ENCODE assay signal across 20 cellular contexts in the genomic region with DNA sequence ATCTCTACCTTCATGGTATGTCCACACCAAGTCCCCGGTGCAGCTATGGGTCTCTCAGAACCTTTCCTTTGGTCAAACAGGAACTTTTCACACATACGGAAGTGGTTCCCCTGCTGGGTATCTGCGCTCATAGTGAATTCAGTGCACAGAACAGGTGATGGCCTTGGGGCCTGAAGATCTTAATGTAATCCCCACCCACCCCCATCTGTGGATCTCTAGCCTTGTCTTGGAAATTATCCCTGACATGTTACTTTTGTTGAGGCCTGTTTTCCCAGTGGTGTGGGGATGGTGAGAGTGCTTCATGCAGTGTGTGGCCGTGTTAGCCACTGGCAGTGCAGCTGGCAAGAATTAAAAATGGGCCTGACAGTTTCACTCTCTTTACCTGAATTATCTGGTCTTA.
A peak's percentile ranks its signal among the peaks of the same experiment; 100 is the strongest.
DNase-seq lines count a peak whose midpoint lies in the region; ATAC-seq and TF ChIP-seq lines count a peak whose summit lies in the region.
"Had no signal": no experiment of that assay in that cellular context is flagged by ENCODE, and none has a peak within 500 bp of the region (broad histone marks: within the 10 kb centered on the region; RNA-seq: fewer than 3 reads in every experiment).

No MANE protein-coding gene starts in this region.

- H3K9me3 Mint-ChIP-seq in nephron: no peaks in the 10 kb centered on the region
- H3K9me3 Mint-ChIP-seq: CD4-positive, alpha-beta T cell; CD8-positive, alpha-beta T cell had no signal

- peak; percentile 49 for DNase-seq in NCI-H82 (lab: John Stamatoyannopoulos, UW)
- no peak for DNase-seq in NCI-H82 treated with DMSO at 0.1 percent for 48 hours (lab: John Stamatoyannopoulos, UW; ENCODE audit: unreplicated experiment)
- peak; percentile 31 for DNase-seq in NCI-H69 (lab: John Stamatoyannopoulos, UW)
- DNase-seq in WERI-Rb-1: peak; percentile 46
- DNase-seq in NCI-H2171 treated with DMSO at 0.1 percent for 48 hours (lab: John Stamatoyannopoulos, UW): no peak
- no peak for DNase-seq in SKM-1 treated with dmso at 0.1 percent for 144 hours (lab: John Stamatoyannopoulos, UW; ENCODE audit: unreplicated experiment)
- DNase-seq: AML-193; Caco-2; Calu3; CD4-positive, alpha-beta T cell; CD8-positive, alpha-beta T cell; DMS79 treated with DMSO at 0.1 percent for 48 hours; GF-D8 had no signal

- no peak overlapping the region for H3K4me3 Mint-ChIP-seq in nephron
- H3K4me3 Mint-ChIP-seq: B cell; CD4-positive, alpha-beta T cell; CD8-positive, alpha-beta T cell had no signal

- H3K27me3 ChIP-seq in WERI-Rb-1 (ENCODE audit: insufficient read depth, low read depth, severe bottlenecking): no peaks in the 10 kb centered on the region
- H3K27me3 ChIP-seq: BLaER1 treated with 17β-estradiol and CSF1 and Interleukin-3, amounts not matched to agents 10 nM and 100 nM had no signal

- peaks cover 18% of the 10 kb centered on the region for H3K27me3 Mint-ChIP-seq in nephron (ENCODE audit: low read depth)
- H3K27me3 Mint-ChIP-seq: B cell had no signal

- peaks cover 18% of the 10 kb centered on the region for H3K36me3 Mint-ChIP-seq in nephron (ENCODE audit: low read depth)
- H3K36me3 Mint-ChIP-seq: CD8-positive, alpha-beta T cell had no signal

- H3K9me3 ChIP-seq in WERI-Rb-1 (ENCODE audit: severe bottlenecking): no peaks in the 10 kb centered on the region
- H3K9me3 ChIP-seq: A549; BLaER1 treated with 17β-estradiol and CSF1 and Interleukin-3, amounts not matched to agents 10 nM and 100 nM; Caco-2 had no signal

- H3K27ac Mint-ChIP-seq in nephron: peak overlapping the region; percentile 8 to 98 (median 28)
- H3K27ac Mint-ChIP-seq: B cell; CD4-positive, alpha-beta T cell; CD8-positive, alpha-beta T cell had no signal

- no peak overlapping the region for H3K27ac ChIP-seq in WERI-Rb-1
- H3K27ac ChIP-seq: 22Rv1; A549; BLaER1 treated with 17β-estradiol and CSF1 and Interleukin-3, amounts not matched to agents 10 nM and 100 nM; C4-2B had no signal

- no peak for ATAC-seq in GM18858 (IDR thresholded peaks at IDR 0.05; ENCODE audit: unreplicated experiment)
- ATAC-seq: A549; CD8-positive, alpha-beta T cell had no signal

- TF ChIP-seq CTCF in WERI-Rb-1 (IDR thresholded peaks at IDR 0.05; ENCODE audit: low read depth, low read length): no peak
- no peak for TF ChIP-seq CTCF in nephron (IDR thresholded peaks at IDR 0.05; ENCODE audit: unreplicated experiment in 3 of 3)

- H3K4me3 ChIP-seq in WERI-Rb-1 (ENCODE audit: low read depth, low read length): no peak overlapping the region
- H3K4me3 ChIP-seq: A549; BLaER1 treated with 17β-estradiol and CSF1 and Interleukin-3, amounts not matched to agents 10 nM and 100 nM had no signal

- H3K36me3 ChIP-seq in WERI-Rb-1: peaks cover 10% of the 10 kb centered on the region; the same call in 1 of the 2 replicates
- H3K36me3 ChIP-seq: BLaER1 treated with 17β-estradiol and CSF1 and Interleukin-3, amounts not matched to agents 10 nM and 100 nM had no signal

- H3K4me1 Mint-ChIP-seq in nephron: peaks cover 25% of the 10 kb centered on the region

Comparison
In these comparisons a context has a peak if more than half of its experiments do, and no peak if none do; other contexts are left out.
1. DNase-seq: peak in NCI-H82 (single experiment), NCI-H69 (single experiment) and WERI-Rb-1 (single experiment); none in NCI-H82 treated with DMSO at 0.1 percent for 48 hours (single experiment), NCI-H2171 treated with DMSO at 0.1 percent for 48 hours (single experiment) and SKM-1 treated with dmso at 0.1 percent for 144 hours (single experiment).